ENCODE assay signal across 1 cellular context in the genomic region with DNA sequence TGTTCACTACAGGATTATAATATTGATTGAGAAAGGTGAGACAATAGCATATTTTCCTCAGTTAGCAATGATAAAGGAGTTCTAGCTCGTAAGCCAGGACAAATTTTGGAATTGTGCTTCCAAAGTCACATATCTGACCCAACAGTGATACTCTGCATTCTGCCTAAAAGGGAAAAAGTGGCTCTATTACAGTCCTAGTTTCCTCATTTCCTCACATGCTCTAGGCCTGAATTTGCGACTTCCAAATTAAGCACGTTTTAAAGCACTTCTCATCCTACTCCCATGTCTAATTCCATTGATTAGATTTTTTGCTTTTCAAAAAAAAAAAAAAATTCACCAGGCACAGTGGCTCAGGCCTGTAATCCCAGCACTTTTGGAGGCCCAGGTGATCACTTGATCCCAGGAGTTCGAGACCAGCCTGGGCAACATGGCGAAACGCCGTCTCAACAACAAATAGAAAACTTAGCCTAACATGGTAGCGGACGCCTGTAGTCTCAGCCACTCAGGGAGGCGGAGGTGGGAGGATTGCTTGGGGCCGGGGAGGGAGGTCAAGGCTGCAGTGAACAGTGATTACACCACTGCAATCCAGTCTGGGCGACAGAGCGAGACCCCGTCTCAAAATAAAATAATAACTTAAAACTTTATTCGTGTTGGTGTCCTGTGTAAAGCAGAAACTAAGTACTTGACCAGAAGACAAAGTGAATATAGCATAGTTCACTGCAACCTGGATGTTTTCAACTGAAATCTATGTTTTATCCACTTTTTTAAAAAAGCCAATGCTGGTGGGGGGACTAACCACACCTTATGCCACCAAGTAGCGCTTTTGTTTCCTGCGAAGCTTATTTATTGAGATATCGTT.
TF ChIP-seq lines count a peak whose summit lies in the region.

No MANE protein-coding gene starts in this region.

TF ChIP-seq in WTC11, 78 proteins besides CTCF, POLR2A, EP300 and RAD21 (continued from another document):
- TF ChIP-seq FOXK1 (CRISPR knock-in tag; IDR thresholded peaks at IDR 0.05) (no peak), ATF6 (CRISPR knock-in tag; IDR thresholded peaks at IDR 0.05) (no peak), ZNF416 (CRISPR knock-in tag; IDR thresholded peaks at IDR 0.05) (no peak), ARID4B (CRISPR knock-in tag; IDR thresholded peaks at IDR 0.05; ENCODE audit: borderline replicate concordance) (no peak), ZNF396 (CRISPR knock-in tag; IDR thresholded peaks at IDR 0.05; ENCODE audit: borderline replicate concordance) (no peak), NFYB (CRISPR knock-in tag; conservative IDR thresholded peaks at IDR 0.05; ENCODE audit: low read depth) (no peak)
- TF ChIP-seq, protein P1, sequence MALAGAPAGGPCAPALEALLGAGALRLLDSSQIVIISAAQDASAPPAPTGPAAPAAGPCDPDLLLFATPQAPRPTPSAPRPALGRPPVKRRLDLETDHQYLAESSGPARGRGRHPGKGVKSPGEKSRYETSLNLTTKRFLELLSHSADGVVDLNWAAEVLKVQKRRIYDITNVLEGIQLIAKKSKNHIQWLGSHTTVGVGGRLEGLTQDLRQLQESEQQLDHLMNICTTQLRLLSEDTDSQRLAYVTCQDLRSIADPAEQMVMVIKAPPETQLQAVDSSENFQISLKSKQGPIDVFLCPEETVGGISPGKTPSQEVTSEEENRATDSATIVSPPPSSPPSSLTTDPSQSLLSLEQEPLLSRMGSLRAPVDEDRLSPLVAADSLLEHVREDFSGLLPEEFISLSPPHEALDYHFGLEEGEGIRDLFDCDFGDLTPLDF (CRISPR knock-in tag; IDR thresholded peaks at IDR 0.05), result no peak
